ENCODE assay signal across 1 cellular context in genomic region chr2:161414385-161415040, GRCh38.
TF ChIP-seq lines count a peak whose summit lies in the region.

No MANE protein-coding gene starts in this region.

TF ChIP-seq in K562, 482 proteins besides CTCF, POLR2A, EP300 and RAD21 (continued from another document and continues in another):
- peak; percentile 79 for TF ChIP-seq MGA (IDR thresholded peaks at IDR 0.05)
- TF ChIP-seq RB1 (IDR thresholded peaks at IDR 0.05; ENCODE audit: low read depth), result peak; percentile 63; the same call in 1 of the 2 replicates
- no peak for TF ChIP-seq TAF1 (IDR thresholded peaks at IDR 0.05; ENCODE audit: control insufficient read depth, extremely low read depth, insufficient read depth, low read length, severe bottlenecking)
- TF ChIP-seq ZNF274 (IDR thresholded peaks at IDR 0.05; ENCODE audit: borderline replicate concordance, low read depth, low read length), result no peak
- no peak for TF ChIP-seq HOXB6 (CRISPR knock-in tag; IDR thresholded peaks at IDR 0.05; ENCODE audit: borderline replicate concordance)
- no peak for TF ChIP-seq CBX5 (IDR thresholded peaks at IDR 0.05; ENCODE audit: borderline replicate concordance, low read depth)
- no peak for TF ChIP-seq LCOR (CRISPR knock-in tag; IDR thresholded peaks at IDR 0.05)
- TF ChIP-seq SLC30A9 (CRISPR knock-in tag; IDR thresholded peaks at IDR 0.05), result no peak
- TF ChIP-seq ETV1 (tag; conservative IDR thresholded peaks at IDR 0.05; ENCODE audit: low read depth), result no peak
- TF ChIP-seq PREB (CRISPR knock-in tag; IDR thresholded peaks at IDR 0.05), result no peak
- TF ChIP-seq MITF (IDR thresholded peaks at IDR 0.05), result no peak
- no peak for TF ChIP-seq CBX1 (IDR thresholded peaks at IDR 0.05; ENCODE audit: low read depth)
- TF ChIP-seq NRF1 (conservative IDR thresholded peaks at IDR 0.05 in 1 of 2, IDR thresholded peaks at IDR 0.05 in 1 of 2), result peak; percentile 62 to 70
- TF ChIP-seq ZNF316 (IDR thresholded peaks at IDR 0.05), result peak; percentile 53
- peak; percentile 48; the same call in 1 of the 2 replicates for TF ChIP-seq CXXC5 (CRISPR knock-in tag; IDR thresholded peaks at IDR 0.05)
- no peak for TF ChIP-seq TCF7L2 (IDR thresholded peaks at IDR 0.05; ENCODE audit: low read depth, low read length)
- TF ChIP-seq ZNF184 (CRISPR knock-in tag; IDR thresholded peaks at IDR 0.05), result no peak
- TF ChIP-seq SETDB1 (IDR thresholded peaks at IDR 0.05; ENCODE audit: low read length), result no peak
- TF ChIP-seq FIP1L1 (IDR thresholded peaks at IDR 0.05; ENCODE audit: low read depth, low read length, poor library complexity, severe bottlenecking), result peak; percentile 81
- TF ChIP-seq RNF219 (CRISPR knock-in tag; IDR thresholded peaks at IDR 0.05), result no peak
- peak in 1 of 2 experiments; percentile 87; a peak in 2 of 4 replicates for TF ChIP-seq UBTF (IDR thresholded peaks at IDR 0.05; ENCODE audit: borderline replicate concordance in 1 of 2, low read depth in 2 of 2, low read length in 2 of 2)
- no peak for TF ChIP-seq ZNF408 (CRISPR knock-in tag; IDR thresholded peaks at IDR 0.05; ENCODE audit: low read depth)
- no peak for TF ChIP-seq ZFP91 (CRISPR knock-in tag; IDR thresholded peaks at IDR 0.05)
- no peak for TF ChIP-seq ZNF740 (CRISPR knock-in tag; IDR thresholded peaks at IDR 0.05)
- TF ChIP-seq ZNF740 (tag; IDR thresholded peaks at IDR 0.05), result no peak
- peak; percentile 66 for TF ChIP-seq RBBP5 (IDR thresholded peaks at IDR 0.05; ENCODE audit: borderline replicate concordance, insufficient read depth, low read length, poor library complexity, severe bottlenecking)
- 0 out of 2 replicates have a peak, but pooled peaks have one; percentile 23 for TF ChIP-seq ZFX (CRISPR knock-in tag; IDR thresholded peaks at IDR 0.05)
- no peak for TF ChIP-seq SMARCA4 (IDR thresholded peaks at IDR 0.05)
- TF ChIP-seq ZNF12 (CRISPR knock-in tag; IDR thresholded peaks at IDR 0.05), result no peak
- peak; percentile 81 for TF ChIP-seq RBM22 (IDR thresholded peaks at IDR 0.05; ENCODE audit: low read depth, low read length, poor library complexity, severe bottlenecking)
- TF ChIP-seq CTCFL (IDR thresholded peaks at IDR 0.05; ENCODE audit: borderline replicate concordance, insufficient read depth, low read depth, low read length, poor library complexity, severe bottlenecking), result no peak
- TF ChIP-seq ZNF384 (IDR thresholded peaks at IDR 0.05; ENCODE audit: low read depth, low read length), result no peak
- peak; percentile 90 for TF ChIP-seq L3MBTL2 (IDR thresholded peaks at IDR 0.05)
- peak; percentile 76 for TF ChIP-seq POLR2G (IDR thresholded peaks at IDR 0.05; ENCODE audit: low read depth, low read length)
- TF ChIP-seq NCOA6 (IDR thresholded peaks at IDR 0.05), result no peak
- TF ChIP-seq RBFOX2 (IDR thresholded peaks at IDR 0.05; ENCODE audit: low read depth, low read length), result peak; percentile 30; the same call in 1 of the 2 replicates
- TF ChIP-seq ZNF232 (CRISPR knock-in tag; IDR thresholded peaks at IDR 0.05), result no peak
